ENCODE assay signal across 32 cellular contexts in genomic region chr13:78197231-78197630, GRCh38.
"Had no signal": no experiment of that assay in that cellular context is flagged by ENCODE, and none has a peak within 500 bp of the region (broad histone marks: within the 10 kb centered on the region; RNA-seq: fewer than 3 reads in every experiment).

No MANE protein-coding gene starts in this region.

- H3K27me3 ChIP-seq: adrenal gland, body of pancreas, cardiac muscle cell, colonic mucosa, ovary, upper lobe of right lung had no signal

- H3K9me3 Mint-ChIP-seq: activated naive CD4-positive, alpha-beta T cell treated with anti-CD3 and anti-CD28 coated beads for 36 hours; activated naive CD8-positive, alpha-beta T cell treated with anti-CD3 and anti-CD28 coated beads for 36 hours; activated T-helper 1 cell treated with anti-CD3 and anti-CD28 coated beads, Interleukin-12 subunit alpha, Interleukin-12 subunit beta, Interleukin-2, Interleukin-4 antibody, amounts not matched to agents 30 ng/mL and 10 ng/mL and 1 ng/mL, durations not matched to agents 14 hours and 24 hours and 36 hours; naive B cell; nephron progenitor cell; stimulated activated effector memory CD8-positive, alpha-beta T cell treated with anti-CD3 and anti-CD28 coated beads, Interleukin-12 subunit alpha, Interleukin-12 subunit beta, amount 100 ng/mL, for 72 hours; stimulated activated naive CD8-positive, alpha-beta T cell treated with anti-CD3 and anti-CD28 coated beads, Interleukin-15, amount 100 ng/mL, for 72 hours had no signal

- ATAC-seq: body of pancreas; left cardiac atrium; left ventricle myocardium superior; sciatic nerve; stimulated activated effector memory CD8-positive, alpha-beta T cell treated with anti-CD3 and anti-CD28 coated beads, Interleukin-12 subunit alpha, Interleukin-12 subunit beta, amount 100 ng/mL, for 72 hours; stimulated activated naive CD8-positive, alpha-beta T cell treated with anti-CD3 and anti-CD28 coated beads, Interleukin-15, amount 100 ng/mL, for 72 hours had no signal

- H3K9me3 ChIP-seq: adrenal gland, body of pancreas, colonic mucosa, ovary, upper lobe of right lung had no signal

- H3K27ac Mint-ChIP-seq: activated naive CD4-positive, alpha-beta T cell treated with anti-CD3 and anti-CD28 coated beads for 36 hours; activated naive CD8-positive, alpha-beta T cell treated with anti-CD3 and anti-CD28 coated beads for 36 hours; activated T-helper 1 cell treated with anti-CD3 and anti-CD28 coated beads, Interleukin-12 subunit alpha, Interleukin-12 subunit beta, Interleukin-2, Interleukin-4 antibody, amounts not matched to agents 30 ng/mL and 10 ng/mL and 1 ng/mL, durations not matched to agents 14 hours and 24 hours and 36 hours; naive B cell; nephron progenitor cell; progenitor cell of endocrine pancreas; stimulated activated effector memory CD8-positive, alpha-beta T cell treated with anti-CD3 and anti-CD28 coated beads, Interleukin-12 subunit alpha, Interleukin-12 subunit beta, amount 100 ng/mL, for 72 hours; stimulated activated naive CD8-positive, alpha-beta T cell treated with anti-CD3 and anti-CD28 coated beads, Interleukin-15, amount 100 ng/mL, for 72 hours had no signal

- FAIRE-seq: keratinocyte, TTC549 had no signal

- H3K4me1 Mint-ChIP-seq: activated naive CD8-positive, alpha-beta T cell treated with anti-CD3 and anti-CD28 coated beads for 36 hours; naive B cell; stimulated activated effector memory CD8-positive, alpha-beta T cell treated with anti-CD3 and anti-CD28 coated beads, Interleukin-12 subunit alpha, Interleukin-12 subunit beta, amount 100 ng/mL, for 72 hours; stimulated activated naive CD8-positive, alpha-beta T cell treated with anti-CD3 and anti-CD28 coated beads, Interleukin-15, amount 100 ng/mL, for 72 hours had no signal

- H3K4me1 ChIP-seq: adrenal gland, body of pancreas, colonic mucosa, upper lobe of right lung had no signal

- H3K27ac ChIP-seq: adrenal gland, body of pancreas, cardiac muscle cell, colonic mucosa, ovary, skin epidermis, upper lobe of right lung, VCaP had no signal

- H3K27me3 Mint-ChIP-seq: progenitor cell of endocrine pancreas; stimulated activated naive CD8-positive, alpha-beta T cell treated with anti-CD3 and anti-CD28 coated beads, Interleukin-15, amount 100 ng/mL, for 72 hours had no signal

- H3K36me3 Mint-ChIP-seq: activated naive CD8-positive, alpha-beta T cell treated with anti-CD3 and anti-CD28 coated beads for 36 hours; naive B cell; stimulated activated effector memory CD8-positive, alpha-beta T cell treated with anti-CD3 and anti-CD28 coated beads, Interleukin-12 subunit alpha, Interleukin-12 subunit beta, amount 100 ng/mL, for 72 hours had no signal

- H3K4me3 Mint-ChIP-seq: activated naive CD4-positive, alpha-beta T cell treated with anti-CD3 and anti-CD28 coated beads for 36 hours; activated naive CD8-positive, alpha-beta T cell treated with anti-CD3 and anti-CD28 coated beads for 36 hours; activated T-helper 1 cell treated with anti-CD3 and anti-CD28 coated beads, Interleukin-12 subunit alpha, Interleukin-12 subunit beta, Interleukin-2, Interleukin-4 antibody, amounts not matched to agents 30 ng/mL and 10 ng/mL and 1 ng/mL, durations not matched to agents 14 hours and 24 hours and 36 hours; naive B cell; nephron progenitor cell; stimulated activated effector memory CD8-positive, alpha-beta T cell treated with anti-CD3 and anti-CD28 coated beads, Interleukin-12 subunit alpha, Interleukin-12 subunit beta, amount 100 ng/mL, for 72 hours; stimulated activated naive CD8-positive, alpha-beta T cell treated with anti-CD3 and anti-CD28 coated beads, Interleukin-15, amount 100 ng/mL, for 72 hours had no signal

- DNase-seq: activated CD4-positive, alpha-beta T cell treated with anti-CD3 and anti-CD28 coated beads for 4 hours; activated CD4-positive, alpha-beta T cell treated with anti-CD3 and anti-CD28 coated beads, Interleukin-2, amount 50 U/mL, for 4 hours; activated effector memory CD4-positive, alpha-beta T cell treated with anti-CD3 and anti-CD28 coated beads, Interleukin-2, amount 50 U/mL, for 16 hours; activated naive CD4-positive, alpha-beta T cell treated with anti-CD3 and anti-CD28 coated beads for 36 hours; activated naive CD8-positive, alpha-beta T cell treated with anti-CD3 and anti-CD28 coated beads for 36 hours; adrenal gland; aorta; body of pancreas; cerebellar nuclear complex; colonic mucosa; effector CD8-positive, alpha-beta T cell; head of caudate nucleus; hippocampal formation; left cardiac atrium; left ventricle myocardium superior; naive B cell; nephron progenitor cell; ovary; stimulated activated CD4-positive, alpha-beta T cell treated with anti-CD3 and anti-CD28 coated beads, Interleukin-4, amount 100 ng/mL, for 24 hours; stimulated activated naive CD8-positive, alpha-beta T cell treated with anti-CD3 and anti-CD28 coated beads, Interleukin-15, amount 100 ng/mL, for 72 hours; substantia nigra; T-helper 9 cell; upper lobe of right lung had no signal

- H3K4me3 ChIP-seq: adrenal gland, body of pancreas, cardiac muscle cell, colonic mucosa, ovary, skin epidermis, upper lobe of right lung had no signal

- H3K36me3 ChIP-seq: adrenal gland, cardiac muscle cell, colonic mucosa, ovary, upper lobe of right lung had no signal
